28 cellular contexts compared by ENCODE assay signal in the genomic region with DNA sequence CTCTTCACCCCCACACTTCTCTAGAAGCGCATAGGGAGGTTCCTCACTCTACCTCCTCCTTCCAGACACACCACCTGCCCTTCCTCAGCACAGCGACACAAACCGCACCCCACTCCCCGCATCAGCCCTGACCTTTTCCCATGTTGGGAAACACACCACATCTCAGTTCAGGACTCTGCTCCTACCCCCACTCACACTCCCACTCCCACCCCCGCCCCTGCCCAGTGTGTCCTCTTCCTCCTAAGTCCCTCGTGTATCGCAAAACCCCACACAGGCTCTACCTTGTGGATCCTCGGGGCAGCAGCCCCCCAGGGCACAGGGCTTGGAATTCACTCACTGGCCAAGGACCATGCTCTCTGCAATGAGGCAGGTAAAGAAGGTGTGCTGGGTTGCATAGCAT. TPM values are rescaled to one million over a fixed set of nuclear protein-coding genes. Genes with fewer than 3 reads are reported as not detected.
"Had no signal": no experiment of that assay in that cellular context is flagged by ENCODE, and none has a peak within 500 bp of the region (broad histone marks: within the 10 kb centered on the region; RNA-seq: fewer than 3 reads in every experiment).

No MANE protein-coding gene starts in this region.

- H3K27me3 ChIP-seq: thyroid gland, upper lobe of left lung had no signal

- DNase-seq: central memory CD4-positive, alpha-beta T cell; cortex of kidney; dorsolateral prefrontal cortex; effector memory CD4-positive, alpha-beta T cell; gastrocnemius medialis; glutamatergic neuron; immature natural killer cell; kidney; left cardiac atrium; left ventricle myocardium superior; mesenchymal stem cell; midbrain; naive B cell; occipital lobe; psoas muscle; retina; stimulated activated CD4-positive, alpha-beta T cell treated with anti-CD3 and anti-CD28 coated beads, Interleukin-2, amount 100 ng/mL, for 48 hours; stimulated activated naive CD8-positive, alpha-beta T cell treated with anti-CD3 and anti-CD28 coated beads, Interleukin-15, Interleukin-2, amounts not matched to agents 100 U/mL and 50 U/mL, for 24 hours; thyroid gland; upper lobe of left lung had no signal

- H3K9me3 ChIP-seq: esophagus muscularis mucosa, gastrocnemius medialis, psoas muscle, suprapubic skin, thyroid gland, upper lobe of left lung had no signal

- H3K4me3 ChIP-seq: dorsolateral prefrontal cortex, esophagus muscularis mucosa, gastrocnemius medialis, lung, psoas muscle, suprapubic skin, thyroid gland, upper lobe of left lung had no signal

- ATAC-seq: gastrocnemius medialis; left cardiac atrium; left ventricle myocardium superior; psoas muscle; stimulated activated effector memory CD8-positive, alpha-beta T cell treated with anti-CD3 and anti-CD28 coated beads, Interleukin-12 subunit alpha, Interleukin-12 subunit beta, amount 100 ng/mL, for 72 hours; stimulated activated naive CD8-positive, alpha-beta T cell treated with anti-CD3 and anti-CD28 coated beads, Interleukin-15, Interleukin-2, amounts not matched to agents 100 U/mL and 50 U/mL, for 24 hours had no signal

- H3K4me1 ChIP-seq: gastrocnemius medialis, parathyroid adenoma, psoas muscle, suprapubic skin, thyroid gland, upper lobe of left lung had no signal

- H3K36me3 ChIP-seq: esophagus muscularis mucosa, gastrocnemius medialis, suprapubic skin, thyroid gland, upper lobe of left lung had no signal

- H3K27ac ChIP-seq: dorsolateral prefrontal cortex, epithelial cell of prostate, esophagus muscularis mucosa, gastrocnemius medialis, parathyroid adenoma, psoas muscle, suprapubic skin, thyroid gland, upper lobe of left lung had no signal

RNA-seq across cellular contexts. Expression of gene AOC1, which starts 4.2 kb away (rescaled TPM):
- total RNA-seq: chondrocyte, fibroblast of villous mesenchyme, occipital lobe had no signal

RNA-seq across cellular contexts. Expression of gene TMEM176A, which starts 47.5 kb away (rescaled TPM):
- total RNA-seq: chondrocyte, fibroblast of villous mesenchyme had no signal
